ENCODE assay signal across 22 cellular contexts in the genomic region with DNA sequence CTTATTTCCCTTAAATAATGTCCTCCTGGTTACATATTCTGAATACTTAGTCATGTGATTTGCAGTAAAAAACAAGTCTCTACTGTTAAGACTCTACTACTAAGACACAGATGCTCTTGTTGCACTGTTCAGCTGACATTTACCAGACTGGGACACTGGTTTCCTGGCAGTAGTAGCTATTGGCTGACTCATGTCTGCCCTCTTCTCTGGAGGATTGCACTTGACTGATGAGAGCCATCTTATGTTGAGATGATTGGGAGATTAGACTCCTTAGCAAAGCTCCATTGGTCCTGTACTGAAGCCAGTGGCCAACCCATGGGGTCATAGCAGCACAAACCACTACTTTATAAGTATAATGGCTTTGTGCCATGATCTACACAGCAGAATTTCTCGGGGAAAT.
DNase-seq lines count a peak whose midpoint lies in the region; ATAC-seq and TF ChIP-seq lines count a peak whose summit lies in the region.
"Had no signal": no experiment of that assay in that cellular context is flagged by ENCODE, and none has a peak within 500 bp of the region (broad histone marks: within the 10 kb centered on the region; RNA-seq: fewer than 3 reads in every experiment).

No MANE protein-coding gene starts in this region.

- ATAC-seq in stimulated activated naive CD8-positive, alpha-beta T cell treated with anti-CD3 and anti-CD28 coated beads, Interleukin-15, amount 100 ng/mL, for 72 hours, result no peak
- no peak for ATAC-seq in HG03442 (IDR thresholded peaks at IDR 0.05; ENCODE audit: unreplicated experiment)
- ATAC-seq: activated T-cell treated with anti-CD3 and anti-CD28 coated beads, Interleukin-2, amount 50 U/mL, for 72 hours had no signal

- H3K79me2 ChIP-seq in fibroblast of lung (ENCODE audit: control insufficient read depth, insufficient read depth, low read length), result no peaks in the 10 kb centered on the region

- no peak overlapping the region for H2AFZ ChIP-seq in fibroblast of lung (ENCODE audit: low read length)
- H2AFZ ChIP-seq: PC-9 had no signal

- no peaks in the 10 kb centered on the region for H3K27me3 Mint-ChIP-seq in stimulated activated naive CD8-positive, alpha-beta T cell treated with anti-CD3 and anti-CD28 coated beads, Interleukin-15, amount 100 ng/mL, for 72 hours

- no peak overlapping the region for H3K4me2 ChIP-seq in fibroblast of lung (ENCODE audit: extremely low read depth, insufficient read depth, low read length)
- H3K4me2 ChIP-seq: PC-9 had no signal

- H3K4me3 Mint-ChIP-seq in stimulated activated naive CD8-positive, alpha-beta T cell treated with anti-CD3 and anti-CD28 coated beads, Interleukin-15, amount 100 ng/mL, for 72 hours, result no peak overlapping the region
- H3K4me3 Mint-ChIP-seq: activated T-cell treated with anti-CD3 and anti-CD28 coated beads, Interleukin-2, amount 50 U/mL, for 72 hours had no signal

- H3K27me3 ChIP-seq in fibroblast of lung (ENCODE audit: control insufficient read depth, insufficient read depth, low read length), result no peaks in the 10 kb centered on the region
- H3K27me3 ChIP-seq: SJSA1 had no signal

- in situ Hi-C loops in SK-MEL-5 (cut with HindIII; ENCODE audit: low pct_unique_long_range_greater_than_20kb, low sequenced_read_pairs), result no loop called here

- H3K36me3 ChIP-seq in fibroblast of lung (ENCODE audit: control insufficient read depth, insufficient read depth, low read length), result no peaks in the 10 kb centered on the region
- H3K36me3 ChIP-seq: SJSA1 had no signal

- H4K20me1 ChIP-seq in fibroblast of lung (ENCODE audit: control insufficient read depth, extremely low read depth, insufficient read depth, low read length), result no peaks in the 10 kb centered on the region

- no peaks in the 10 kb centered on the region for H3K4me1 Mint-ChIP-seq in stimulated activated naive CD8-positive, alpha-beta T cell treated with anti-CD3 and anti-CD28 coated beads, Interleukin-15, amount 100 ng/mL, for 72 hours

- no peak overlapping the region for H3K9ac ChIP-seq in fibroblast of lung (ENCODE audit: insufficient read depth, low read length)

- DNase-seq in EH (ENCODE audit: low read depth) (peak; percentile 8), SK-MEL-5 (ENCODE audit: low read depth, low spot score) (peak; percentile 95), fibroblast of lung (ENCODE audit: low read depth in 2 of 2) (peak; percentile 33 to 68), midbrain (lab: John Stamatoyannopoulos, UW) (peak; percentile 1), GF-D8 (lab: John Stamatoyannopoulos, UW) (no peak), superior temporal gyrus (ENCODE audit: extremely low spot score) (no peak)
- no peak for DNase-seq in stimulated activated naive CD8-positive, alpha-beta T cell treated with anti-CD3 and anti-CD28 coated beads, Interleukin-15, amount 100 ng/mL, for 72 hours
- DNase-seq: activated CD4-positive, CD25-positive, alpha-beta regulatory T cell; activated CD8-positive, alpha-beta memory T cell treated with anti-CD3 and anti-CD28 coated beads for 24 hours; activated naive CD4-positive, alpha-beta T cell treated with anti-CD3 and anti-CD28 coated beads, Interleukin-2, amount 50 U/mL, for 16 hours; activated T-cell treated with anti-CD3 and anti-CD28 coated beads, Interleukin-2, amount 50 U/mL, for 72 hours; GDM1; GOT3; NCI-H1048; NCI-H1930; NCI-H345; occipital lobe; PC-9; T-helper 9 cell had no signal

- H3K9me3 ChIP-seq in fibroblast of lung (ENCODE audit: control insufficient read depth, insufficient read depth, low read depth, low read length), result no peaks in the 10 kb centered on the region
- H3K9me3 ChIP-seq: SJSA1 had no signal

- no peak overlapping the region for H3K27ac Mint-ChIP-seq in stimulated activated naive CD8-positive, alpha-beta T cell treated with anti-CD3 and anti-CD28 coated beads, Interleukin-15, amount 100 ng/mL, for 72 hours
- H3K27ac Mint-ChIP-seq: activated T-cell treated with anti-CD3 and anti-CD28 coated beads, Interleukin-2, amount 50 U/mL, for 72 hours had no signal

- H3K4me1 ChIP-seq in fibroblast of lung (ENCODE audit: control insufficient read depth, extremely low read depth, insufficient read depth, low read length), result no peaks in the 10 kb centered on the region
- H3K4me1 ChIP-seq: SJSA1 had no signal

- H3K9me3 Mint-ChIP-seq in stimulated activated naive CD8-positive, alpha-beta T cell treated with anti-CD3 and anti-CD28 coated beads, Interleukin-15, amount 100 ng/mL, for 72 hours, result peaks cover 0 to 8% of the 10 kb centered on the region in 2 donors

- TF ChIP-seq CTCF in fibroblast of lung (conservative IDR thresholded peaks at IDR 0.05 in 1 of 2, IDR thresholded peaks at IDR 0.05 in 1 of 2; ENCODE audit: low read depth in 1 of 2, low read length in 2 of 2), result no peak

- H3K27ac ChIP-seq in fibroblast of lung (ENCODE audit: insufficient read depth, low read length), result no peak overlapping the region
- H3K27ac ChIP-seq: PC-9, SJSA1 had no signal

- H3K4me3 ChIP-seq in fibroblast of lung (replicated peaks in 1 of 4; ENCODE audit: control extremely low read depth in 1 of 4, insufficient read depth in 1 of 4, low read depth in 3 of 4, low read length in 4 of 4), result no peak overlapping the region
- H3K4me3 ChIP-seq: lung, PC-9, SJSA1 had no signal

Comparison
In these comparisons a context has a peak if more than half of its experiments do, and no peak if none do; other contexts are left out.
1. DNase-seq: peak in EH (single experiment), SK-MEL-5 (single experiment), fibroblast of lung (2 of 2) and midbrain (single experiment); none in GF-D8 (single experiment), superior temporal gyrus (single experiment) and stimulated activated naive CD8-positive, alpha-beta T cell treated with anti-CD3 and anti-CD28 coated beads, Interleukin-15, amount 100 ng/mL, for 72 hours (0 of 2).